Comparison of ENCODE assay signal across 9 cellular contexts in the genomic region with DNA sequence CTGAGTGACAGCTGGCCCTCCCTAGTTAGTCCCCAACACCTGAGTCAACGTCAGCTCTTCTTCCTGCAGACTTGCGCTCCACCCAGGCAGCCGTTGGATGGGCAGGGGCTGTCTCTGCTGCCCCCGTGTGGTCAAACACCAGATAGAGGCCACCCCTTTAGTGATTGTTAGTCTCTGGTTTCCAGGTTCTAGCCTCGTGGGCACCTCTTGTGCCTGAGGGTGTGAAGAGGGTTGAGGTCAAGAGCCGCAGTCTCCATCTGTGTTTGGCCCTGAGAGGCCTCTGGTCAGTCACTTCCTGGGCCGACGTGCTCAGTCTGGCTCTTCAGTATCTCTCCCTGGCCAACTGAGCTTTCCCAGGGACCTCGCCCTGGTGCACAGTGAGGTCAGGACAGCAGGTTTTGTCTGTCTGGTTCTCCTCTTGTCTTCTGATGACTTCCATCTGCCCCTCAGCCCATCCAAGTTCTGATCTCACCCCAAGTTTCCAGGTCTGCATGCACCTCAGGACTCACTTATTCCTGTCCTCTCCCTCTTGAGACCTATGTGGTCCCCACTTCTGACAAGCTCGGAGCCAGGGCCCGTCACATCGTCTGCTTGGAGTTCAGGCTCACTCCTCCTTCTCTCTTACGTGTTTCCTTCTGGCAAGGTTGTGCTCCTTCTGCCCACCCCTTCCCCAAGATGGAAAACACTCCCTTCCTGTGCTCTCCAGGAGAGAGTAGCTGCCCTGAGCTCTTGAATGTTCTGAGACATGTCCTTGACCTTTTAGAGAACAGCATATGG. TPM values are rescaled to one million over a fixed set of nuclear protein-coding genes. Genes with fewer than 3 reads are reported as not detected.
A peak's percentile ranks its signal among the peaks of the same experiment; 100 is the strongest.
DNase-seq lines count a peak whose midpoint lies in the region; ATAC-seq and TF ChIP-seq lines count a peak whose summit lies in the region.
"Had no signal": no experiment of that assay in that cellular context is flagged by ENCODE, and none has a peak within 500 bp of the region (broad histone marks: within the 10 kb centered on the region; RNA-seq: fewer than 3 reads in every experiment).

No MANE protein-coding gene starts in this region.

- no peak overlapping the region; a peak in 1 of 4 replicates for H3K27ac ChIP-seq in SK-N-SH (ENCODE audit: low read depth in 2 of 2, low read length in 1 of 2)

- ATAC-seq in left cardiac atrium (peak; percentile 50 to 58), GM18511 (IDR thresholded peaks at IDR 0.05; ENCODE audit: unreplicated experiment) (no peak), GM18520 (IDR thresholded peaks at IDR 0.05; ENCODE audit: unreplicated experiment) (no peak)

- no peak overlapping the region for H3K4me2 ChIP-seq in SK-N-SH

- no peak overlapping the region for H3K9ac ChIP-seq in SK-N-SH

- no peak overlapping the region; a peak in 1 of 4 replicates for H3K4me3 ChIP-seq in SK-N-SH (ENCODE audit: low read depth in 2 of 2, low read length in 1 of 2)

- H3K4me1 ChIP-seq in SK-N-SH (ENCODE audit: control insufficient read depth in 1 of 2, insufficient read depth in 2 of 2, low read depth in 1 of 2, low read length in 1 of 2): peaks cover 0 to 4% of the 10 kb centered on the region in 2 experiments; a peak in 1 of 4 replicates

- WGBS in SK-N-SH (ENCODE audit: low lambda C conversion rate): 71% methylated on average over 10 of the region's 13 CpGs

- peaks cover 25% of the 10 kb centered on the region for H3K79me2 ChIP-seq in SK-N-SH (ENCODE audit: insufficient read depth)

- intact Hi-C loops in activated naive CD4-positive, alpha-beta T cell treated with anti-CD3 and anti-CD28 coated beads for 36 hours (cut with micrococcal nuclease): loop anchor here (1.0 to 2.0 kb wide), 2 partner anchors 69 to 76 kb away; no protein-coding TSS in a partner anchor
- intact Hi-C loops in left cardiac atrium (cut with DNase I): loop anchor here in 1 of 2 donors (5.0 kb wide), 2 partner anchors 138 to 202 kb away; no protein-coding TSS in a partner anchor

- TF ChIP-seq EP300 in SK-N-SH (IDR thresholded peaks at IDR 0.05; ENCODE audit: borderline replicate concordance in 1 of 2, low read depth in 1 of 2, low read length in 1 of 2): no peak

- H3K36me3 Mint-ChIP-seq in activated naive CD4-positive, alpha-beta T cell treated with anti-CD3 and anti-CD28 coated beads for 36 hours (ENCODE audit: low read depth): no peaks in the 10 kb centered on the region

- POLR2A ChIA-PET in SK-N-SH (lab: Yijun Ruan, JAX): no interaction called here

- peaks cover 3% of the 10 kb centered on the region for H3F3A ChIP-seq in SK-N-SH (replicated peaks; ENCODE audit: insufficient read depth)

- TF ChIP-seq RAD21 in SK-N-SH (IDR thresholded peaks at IDR 0.05; ENCODE audit: low read length): peak; percentile 72

- DNase-seq in DMS53 treated with DMSO at 0.1 percent for 48 hours (lab: John Stamatoyannopoulos, UW; ENCODE audit: unreplicated experiment) (peak; percentile 30), HuH-7 (ENCODE audit: low spot score) (peak; percentile 91), SK-N-SH (peak; percentile 86), left cardiac atrium (peak; percentile 59)
- DNase-seq in activated naive CD4-positive, alpha-beta T cell treated with anti-CD3 and anti-CD28 coated beads for 36 hours: peak; percentile 82
- DNase-seq in stimulated activated CD4-positive, alpha-beta T cell treated with anti-CD3 and anti-CD28 coated beads, Interleukin-12 subunit alpha, Interleukin-12 subunit beta, amount 100 ng/mL, for 4 hours: peak; percentile 62

- no peaks in the 10 kb centered on the region for H3K9me3 ChIP-seq in SK-N-SH

- H2AFZ ChIP-seq in SK-N-SH (ENCODE audit: low read depth): no peak overlapping the region

- peak; percentile 86 for TF ChIP-seq CTCF in SK-N-SH (IDR thresholded peaks at IDR 0.05)

- H3K36me3 ChIP-seq in SK-N-SH (replicated peaks in 1 of 2; ENCODE audit: control insufficient read depth in 1 of 2, insufficient read depth in 2 of 2, low read length in 1 of 2): peaks cover 29 to 52% of the 10 kb centered on the region in 2 experiments

- CTCF ChIA-PET in SK-N-SH (lab: Yijun Ruan, JAX): interaction anchor here (0.5 to 15.0 kb wide), 78 partner anchors 9 to 439 kb away, joined by 3 to 418 read pairs (median 4); partner anchors contain the start of genes CD276, NPTN and TBC1D21
- CTCF ChIA-PET in activated naive CD4-positive, alpha-beta T cell treated with anti-CD3 and anti-CD28 coated beads for 36 hours (lab: Charles Lee): interaction anchor here (0.6 to 12.5 kb wide), 29 partner anchors 10 to 580 kb away, joined by 3 to 414 read pairs (median 4); partner anchors contain the start of gene NPTN

- no peaks in the 10 kb centered on the region for H3K27me3 ChIP-seq in SK-N-SH (ENCODE audit: insufficient read depth)

- peaks cover 11% of the 10 kb centered on the region for H3K27me3 Mint-ChIP-seq in activated naive CD4-positive, alpha-beta T cell treated with anti-CD3 and anti-CD28 coated beads for 36 hours (ENCODE audit: low read depth)

- peaks cover 2% of the 10 kb centered on the region for H3K4me1 Mint-ChIP-seq in activated naive CD4-positive, alpha-beta T cell treated with anti-CD3 and anti-CD28 coated beads for 36 hours (ENCODE audit: low read depth)

- H3K4me3 Mint-ChIP-seq in activated naive CD4-positive, alpha-beta T cell treated with anti-CD3 and anti-CD28 coated beads for 36 hours: no peak overlapping the region

- H4K20me1 ChIP-seq in SK-N-SH (ENCODE audit: insufficient read depth): peaks cover 53% of the 10 kb centered on the region

- H3K9me2 ChIP-seq in SK-N-SH: no peaks in the 10 kb centered on the region

- H3K9me3 Mint-ChIP-seq in activated naive CD4-positive, alpha-beta T cell treated with anti-CD3 and anti-CD28 coated beads for 36 hours: no peaks in the 10 kb centered on the region

- H3K27ac Mint-ChIP-seq in activated naive CD4-positive, alpha-beta T cell treated with anti-CD3 and anti-CD28 coated beads for 36 hours: no peak overlapping the region

TF ChIP-seq in SK-N-SH, 30 proteins besides CTCF, POLR2A, EP300 and RAD21:
- TF ChIP-seq PBX3 (IDR thresholded peaks at IDR 0.05) (no peak), SMC3 (IDR thresholded peaks at IDR 0.05; ENCODE audit: low read depth, low read length) (peak; percentile 60)

RNA-seq across cellular contexts. Expression of gene CD276, which starts 20.9 kb away (rescaled TPM):
- 60.1 and 86.2 TPM in 2 replicates for polyA plus RNA-seq in SK-N-SH (2012; rRNA removed)
- 45.2 and 67.1 TPM in 2 replicates for polyA plus RNA-seq in SK-N-SH (2012; cell fraction: cytosol; rRNA removed)
- 81.1 and 82.1 TPM in 2 replicates for polyA plus RNA-seq in SK-N-SH (2012; cell fraction: nucleus; rRNA removed)
- total RNA-seq in activated naive CD4-positive, alpha-beta T cell treated with anti-CD3 and anti-CD28 coated beads for 36 hours: 1 to 10 TPM; 1.2 to 1.3 TPM
- total RNA-seq in left cardiac atrium: 10 to 100 TPM; 29.6 to 77.5 TPM

RNA-seq across cellular contexts. Expression of gene INSYN1, which starts 48.1 kb away (rescaled TPM):
- polyA plus RNA-seq in SK-N-SH (2012; rRNA removed): 3.6 and 3.7 TPM in 2 replicates
- polyA plus RNA-seq in SK-N-SH (2012; cell fraction: cytosol; rRNA removed): 1.6 and 2.2 TPM in 2 replicates
- 5.7 and 6.7 TPM in 2 replicates for polyA plus RNA-seq in SK-N-SH (2012; cell fraction: nucleus; rRNA removed)
- total RNA-seq in activated naive CD4-positive, alpha-beta T cell treated with anti-CD3 and anti-CD28 coated beads for 36 hours: not detected
- total RNA-seq in left cardiac atrium: 10 to 100 TPM; 79.3 to 80.8 TPM
- total RNA-seq: T-helper 2 cell treated with Interferon-gamma antibody and Interleukin-4, amounts not matched to agents 100 ng/mL and 5 ng/mL, for 36 hours had no signal

Comparison
In these comparisons a context has a peak if more than half of its experiments do, and no peak if none do; other contexts are left out.
1. DNase-seq: peak in every context shown above with its lines; median percentile 91 in HuH-7; 86 in SK-N-SH; 82 in activated naive CD4-positive, alpha-beta T cell treated with anti-CD3 and anti-CD28 coated beads for 36 hours; 62 in stimulated activated CD4-positive, alpha-beta T cell treated with anti-CD3 and anti-CD28 coated beads, Interleukin-12 subunit alpha, Interleukin-12 subunit beta, amount 100 ng/mL, for 4 hours; 59 in left cardiac atrium; 30 in DMS53 treated with DMSO at 0.1 percent for 48 hours.
2. ATAC-seq: peak in left cardiac atrium (2 of 2); none in GM18511 (single experiment) and GM18520 (single experiment).
3. RNA of gene CD276, which starts 20.9 kb away (total RNA-seq): 29.6 to 77.5 TPM in left cardiac atrium; 1.2 to 1.3 TPM in activated naive CD4-positive, alpha-beta T cell treated with anti-CD3 and anti-CD28 coated beads for 36 hours; every median in the first group is over 10 times any median in the second.
4. RNA of gene INSYN1, which starts 48.1 kb away (total RNA-seq): 79.3 to 80.8 TPM in left cardiac atrium; not detected in activated naive CD4-positive, alpha-beta T cell treated with anti-CD3 and anti-CD28 coated beads for 36 hours; every median in the first group is over 10 times any median in the second.